1 cellular context compared by ENCODE assay signal in genomic region chr2:3657881-3658280, GRCh38.
TF ChIP-seq lines count a peak whose summit lies in the region.

Gene ALLC, plus strand, starts transcription at chr2:3658200. Its CDS starts 12,958 bp downstream, at chr2:3671158.

TF ChIP-seq in K562, 482 proteins besides CTCF, POLR2A, EP300 and RAD21:
- TF ChIP-seq CREB3L1 (IDR thresholded peaks at IDR 0.05; ENCODE audit: borderline replicate concordance, low read depth) (no peak), ZNF12 (CRISPR knock-in tag; IDR thresholded peaks at IDR 0.05) (no peak), MTA3 (IDR thresholded peaks at IDR 0.05; ENCODE audit: borderline replicate concordance) (no peak), CHD1 (IDR thresholded peaks at IDR 0.05; ENCODE audit: low read length) (no peak), ARID3A (IDR thresholded peaks at IDR 0.05; ENCODE audit: borderline replicate concordance, low read depth, low read length) (no peak), ILK (tag; IDR thresholded peaks at IDR 0.05; ENCODE audit: borderline replicate concordance, low read depth) (no peak), ZNF780A (CRISPR knock-in tag; IDR thresholded peaks at IDR 0.05) (no peak), TEAD2 (tag; IDR thresholded peaks at IDR 0.05) (no peak), PURB (CRISPR knock-in tag; IDR thresholded peaks at IDR 0.05; ENCODE audit: low read depth) (no peak), NKRF (IDR thresholded peaks at IDR 0.05; ENCODE audit: borderline replicate concordance) (no peak), ZNF175 (CRISPR knock-in tag; IDR thresholded peaks at IDR 0.05; ENCODE audit: low read depth) (no peak), POLR2G (IDR thresholded peaks at IDR 0.05; ENCODE audit: low read depth, low read length) (no peak), ZNF263 (CRISPR knock-in tag; IDR thresholded peaks at IDR 0.05; ENCODE audit: borderline replicate concordance) (no peak), CBX8 (IDR thresholded peaks at IDR 0.05; ENCODE audit: borderline replicate concordance, extremely low read depth, low read depth, low read length, poor library complexity, severe bottlenecking) (no peak), GMEB1 (CRISPR knock-in tag; IDR thresholded peaks at IDR 0.05) (no peak)
- TF ChIP-seq, protein P1, sequence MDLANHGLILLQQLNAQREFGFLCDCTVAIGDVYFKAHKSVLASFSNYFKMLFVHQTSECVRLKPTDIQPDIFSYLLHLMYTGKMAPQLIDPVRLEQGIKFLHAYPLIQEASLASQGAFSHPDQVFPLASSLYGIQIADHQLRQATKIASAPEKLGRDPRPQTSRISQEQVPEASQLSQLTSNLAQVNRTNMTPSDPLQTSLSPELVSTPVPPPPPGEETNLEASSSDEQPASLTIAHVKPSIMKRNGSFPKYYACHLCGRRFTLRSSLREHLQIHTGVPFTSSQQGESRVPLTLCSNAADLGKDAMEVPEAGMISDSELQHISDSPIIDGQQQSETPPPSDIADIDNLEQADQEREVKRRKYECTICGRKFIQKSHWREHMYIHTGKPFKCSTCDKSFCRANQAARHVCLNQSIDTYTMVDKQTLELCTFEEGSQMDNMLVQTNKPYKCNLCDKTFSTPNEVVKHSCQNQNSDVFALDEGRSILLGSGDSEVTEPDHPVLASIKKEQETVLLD (IDR thresholded peaks at IDR 0.05) = no peak
- TF ChIP-seq, protein P2, sequence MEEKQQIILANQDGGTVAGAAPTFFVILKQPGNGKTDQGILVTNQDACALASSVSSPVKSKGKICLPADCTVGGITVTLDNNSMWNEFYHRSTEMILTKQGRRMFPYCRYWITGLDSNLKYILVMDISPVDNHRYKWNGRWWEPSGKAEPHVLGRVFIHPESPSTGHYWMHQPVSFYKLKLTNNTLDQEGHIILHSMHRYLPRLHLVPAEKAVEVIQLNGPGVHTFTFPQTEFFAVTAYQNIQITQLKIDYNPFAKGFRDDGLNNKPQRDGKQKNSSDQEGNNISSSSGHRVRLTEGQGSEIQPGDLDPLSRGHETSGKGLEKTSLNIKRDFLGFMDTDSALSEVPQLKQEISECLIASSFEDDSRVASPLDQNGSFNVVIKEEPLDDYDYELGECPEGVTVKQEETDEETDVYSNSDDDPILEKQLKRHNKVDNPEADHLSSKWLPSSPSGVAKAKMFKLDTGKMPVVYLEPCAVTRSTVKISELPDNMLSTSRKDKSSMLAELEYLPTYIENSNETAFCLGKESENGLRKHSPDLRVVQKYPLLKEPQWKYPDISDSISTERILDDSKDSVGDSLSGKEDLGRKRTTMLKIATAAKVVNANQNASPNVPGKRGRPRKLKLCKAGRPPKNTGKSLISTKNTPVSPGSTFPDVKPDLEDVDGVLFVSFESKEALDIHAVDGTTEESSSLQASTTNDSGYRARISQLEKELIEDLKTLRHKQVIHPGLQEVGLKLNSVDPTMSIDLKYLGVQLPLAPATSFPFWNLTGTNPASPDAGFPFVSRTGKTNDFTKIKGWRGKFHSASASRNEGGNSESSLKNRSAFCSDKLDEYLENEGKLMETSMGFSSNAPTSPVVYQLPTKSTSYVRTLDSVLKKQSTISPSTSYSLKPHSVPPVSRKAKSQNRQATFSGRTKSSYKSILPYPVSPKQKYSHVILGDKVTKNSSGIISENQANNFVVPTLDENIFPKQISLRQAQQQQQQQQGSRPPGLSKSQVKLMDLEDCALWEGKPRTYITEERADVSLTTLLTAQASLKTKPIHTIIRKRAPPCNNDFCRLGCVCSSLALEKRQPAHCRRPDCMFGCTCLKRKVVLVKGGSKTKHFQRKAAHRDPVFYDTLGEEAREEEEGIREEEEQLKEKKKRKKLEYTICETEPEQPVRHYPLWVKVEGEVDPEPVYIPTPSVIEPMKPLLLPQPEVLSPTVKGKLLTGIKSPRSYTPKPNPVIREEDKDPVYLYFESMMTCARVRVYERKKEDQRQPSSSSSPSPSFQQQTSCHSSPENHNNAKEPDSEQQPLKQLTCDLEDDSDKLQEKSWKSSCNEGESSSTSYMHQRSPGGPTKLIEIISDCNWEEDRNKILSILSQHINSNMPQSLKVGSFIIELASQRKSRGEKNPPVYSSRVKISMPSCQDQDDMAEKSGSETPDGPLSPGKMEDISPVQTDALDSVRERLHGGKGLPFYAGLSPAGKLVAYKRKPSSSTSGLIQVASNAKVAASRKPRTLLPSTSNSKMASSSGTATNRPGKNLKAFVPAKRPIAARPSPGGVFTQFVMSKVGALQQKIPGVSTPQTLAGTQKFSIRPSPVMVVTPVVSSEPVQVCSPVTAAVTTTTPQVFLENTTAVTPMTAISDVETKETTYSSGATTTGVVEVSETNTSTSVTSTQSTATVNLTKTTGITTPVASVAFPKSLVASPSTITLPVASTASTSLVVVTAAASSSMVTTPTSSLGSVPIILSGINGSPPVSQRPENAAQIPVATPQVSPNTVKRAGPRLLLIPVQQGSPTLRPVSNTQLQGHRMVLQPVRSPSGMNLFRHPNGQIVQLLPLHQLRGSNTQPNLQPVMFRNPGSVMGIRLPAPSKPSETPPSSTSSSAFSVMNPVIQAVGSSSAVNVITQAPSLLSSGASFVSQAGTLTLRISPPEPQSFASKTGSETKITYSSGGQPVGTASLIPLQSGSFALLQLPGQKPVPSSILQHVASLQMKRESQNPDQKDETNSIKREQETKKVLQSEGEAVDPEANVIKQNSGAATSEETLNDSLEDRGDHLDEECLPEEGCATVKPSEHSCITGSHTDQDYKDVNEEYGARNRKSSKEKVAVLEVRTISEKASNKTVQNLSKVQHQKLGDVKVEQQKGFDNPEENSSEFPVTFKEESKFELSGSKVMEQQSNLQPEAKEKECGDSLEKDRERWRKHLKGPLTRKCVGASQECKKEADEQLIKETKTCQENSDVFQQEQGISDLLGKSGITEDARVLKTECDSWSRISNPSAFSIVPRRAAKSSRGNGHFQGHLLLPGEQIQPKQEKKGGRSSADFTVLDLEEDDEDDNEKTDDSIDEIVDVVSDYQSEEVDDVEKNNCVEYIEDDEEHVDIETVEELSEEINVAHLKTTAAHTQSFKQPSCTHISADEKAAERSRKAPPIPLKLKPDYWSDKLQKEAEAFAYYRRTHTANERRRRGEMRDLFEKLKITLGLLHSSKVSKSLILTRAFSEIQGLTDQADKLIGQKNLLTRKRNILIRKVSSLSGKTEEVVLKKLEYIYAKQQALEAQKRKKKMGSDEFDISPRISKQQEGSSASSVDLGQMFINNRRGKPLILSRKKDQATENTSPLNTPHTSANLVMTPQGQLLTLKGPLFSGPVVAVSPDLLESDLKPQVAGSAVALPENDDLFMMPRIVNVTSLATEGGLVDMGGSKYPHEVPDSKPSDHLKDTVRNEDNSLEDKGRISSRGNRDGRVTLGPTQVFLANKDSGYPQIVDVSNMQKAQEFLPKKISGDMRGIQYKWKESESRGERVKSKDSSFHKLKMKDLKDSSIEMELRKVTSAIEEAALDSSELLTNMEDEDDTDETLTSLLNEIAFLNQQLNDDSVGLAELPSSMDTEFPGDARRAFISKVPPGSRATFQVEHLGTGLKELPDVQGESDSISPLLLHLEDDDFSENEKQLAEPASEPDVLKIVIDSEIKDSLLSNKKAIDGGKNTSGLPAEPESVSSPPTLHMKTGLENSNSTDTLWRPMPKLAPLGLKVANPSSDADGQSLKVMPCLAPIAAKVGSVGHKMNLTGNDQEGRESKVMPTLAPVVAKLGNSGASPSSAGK (IDR thresholded peaks at IDR 0.05) = no peak
- TF ChIP-seq, protein P3, sequence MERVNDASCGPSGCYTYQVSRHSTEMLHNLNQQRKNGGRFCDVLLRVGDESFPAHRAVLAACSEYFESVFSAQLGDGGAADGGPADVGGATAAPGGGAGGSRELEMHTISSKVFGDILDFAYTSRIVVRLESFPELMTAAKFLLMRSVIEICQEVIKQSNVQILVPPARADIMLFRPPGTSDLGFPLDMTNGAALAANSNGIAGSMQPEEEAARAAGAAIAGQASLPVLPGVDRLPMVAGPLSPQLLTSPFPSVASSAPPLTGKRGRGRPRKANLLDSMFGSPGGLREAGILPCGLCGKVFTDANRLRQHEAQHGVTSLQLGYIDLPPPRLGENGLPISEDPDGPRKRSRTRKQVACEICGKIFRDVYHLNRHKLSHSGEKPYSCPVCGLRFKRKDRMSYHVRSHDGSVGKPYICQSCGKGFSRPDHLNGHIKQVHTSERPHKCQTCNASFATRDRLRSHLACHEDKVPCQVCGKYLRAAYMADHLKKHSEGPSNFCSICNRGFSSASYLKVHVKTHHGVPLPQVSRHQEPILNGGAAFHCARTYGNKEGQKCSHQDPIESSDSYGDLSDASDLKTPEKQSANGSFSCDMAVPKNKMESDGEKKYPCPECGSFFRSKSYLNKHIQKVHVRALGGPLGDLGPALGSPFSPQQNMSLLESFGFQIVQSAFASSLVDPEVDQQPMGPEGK (CRISPR knock-in tag; IDR thresholded peaks at IDR 0.05; ENCODE audit: borderline replicate concordance) = no peak
- TF ChIP-seq, protein P4, sequence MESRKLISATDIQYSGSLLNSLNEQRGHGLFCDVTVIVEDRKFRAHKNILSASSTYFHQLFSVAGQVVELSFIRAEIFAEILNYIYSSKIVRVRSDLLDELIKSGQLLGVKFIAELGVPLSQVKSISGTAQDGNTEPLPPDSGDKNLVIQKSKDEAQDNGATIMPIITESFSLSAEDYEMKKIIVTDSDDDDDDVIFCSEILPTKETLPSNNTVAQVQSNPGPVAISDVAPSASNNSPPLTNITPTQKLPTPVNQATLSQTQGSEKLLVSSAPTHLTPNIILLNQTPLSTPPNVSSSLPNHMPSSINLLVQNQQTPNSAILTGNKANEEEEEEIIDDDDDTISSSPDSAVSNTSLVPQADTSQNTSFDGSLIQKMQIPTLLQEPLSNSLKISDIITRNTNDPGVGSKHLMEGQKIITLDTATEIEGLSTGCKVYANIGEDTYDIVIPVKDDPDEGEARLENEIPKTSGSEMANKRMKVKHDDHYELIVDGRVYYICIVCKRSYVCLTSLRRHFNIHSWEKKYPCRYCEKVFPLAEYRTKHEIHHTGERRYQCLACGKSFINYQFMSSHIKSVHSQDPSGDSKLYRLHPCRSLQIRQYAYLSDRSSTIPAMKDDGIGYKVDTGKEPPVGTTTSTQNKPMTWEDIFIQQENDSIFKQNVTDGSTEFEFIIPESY (CRISPR knock-in tag; IDR thresholded peaks at IDR 0.05) = no peak
- TF ChIP-seq, protein P5, sequence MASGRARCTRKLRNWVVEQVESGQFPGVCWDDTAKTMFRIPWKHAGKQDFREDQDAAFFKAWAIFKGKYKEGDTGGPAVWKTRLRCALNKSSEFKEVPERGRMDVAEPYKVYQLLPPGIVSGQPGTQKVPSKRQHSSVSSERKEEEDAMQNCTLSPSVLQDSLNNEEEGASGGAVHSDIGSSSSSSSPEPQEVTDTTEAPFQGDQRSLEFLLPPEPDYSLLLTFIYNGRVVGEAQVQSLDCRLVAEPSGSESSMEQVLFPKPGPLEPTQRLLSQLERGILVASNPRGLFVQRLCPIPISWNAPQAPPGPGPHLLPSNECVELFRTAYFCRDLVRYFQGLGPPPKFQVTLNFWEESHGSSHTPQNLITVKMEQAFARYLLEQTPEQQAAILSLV (tag; IDR thresholded peaks at IDR 0.05) = no peak
